In genomic region chr19:30689474-30689873, GRCh38 we compare ENCODE assay signal across 23 cellular contexts.
DNase-seq lines count a peak whose midpoint lies in the region; ATAC-seq and TF ChIP-seq lines count a peak whose summit lies in the region.
"Had no signal": no experiment of that assay in that cellular context is flagged by ENCODE, and none has a peak within 500 bp of the region (broad histone marks: within the 10 kb centered on the region; RNA-seq: fewer than 3 reads in every experiment).

No MANE protein-coding gene starts in this region.

- H3K27ac ChIP-seq in brain microvascular endothelial cell (no peak overlapping the region), neural progenitor cell (no peak overlapping the region)
- H3K27ac ChIP-seq: BLaER1, PC-9, SJCRH30 had no signal

- H3K4me2 ChIP-seq in neural progenitor cell: no peak overlapping the region
- H3K4me2 ChIP-seq: BLaER1, PC-9 had no signal

- H2AFZ ChIP-seq in neural progenitor cell (replicated peaks): no peak overlapping the region
- H2AFZ ChIP-seq: PC-9 had no signal

- H3K4me3 Mint-ChIP-seq in HFFc6: no peak overlapping the region
- no peak overlapping the region for H3K4me3 Mint-ChIP-seq in neural progenitor cell
- H3K4me3 Mint-ChIP-seq: CD4-positive, alpha-beta memory T cell had no signal

- no peak overlapping the region for H3K27ac Mint-ChIP-seq in HFFc6
- no peak overlapping the region for H3K27ac Mint-ChIP-seq in neural progenitor cell
- H3K27ac Mint-ChIP-seq: CD4-positive, alpha-beta memory T cell had no signal

- H3K4me3 ChIP-seq in brain microvascular endothelial cell (ENCODE audit: low read depth, low read length) (no peak overlapping the region), neural progenitor cell (no peak overlapping the region)
- H3K4me3 ChIP-seq: BLaER1, MG63, PC-9, SJCRH30 had no signal

- ATAC-seq in Right ventricle myocardium superior (ENCODE audit: poor library complexity): no peak
- no peak for ATAC-seq in GM21619 (IDR thresholded peaks at IDR 0.05; ENCODE audit: unreplicated experiment)
- ATAC-seq: HCT116 had no signal

- H3K9me3 ChIP-seq in neural progenitor cell (ENCODE audit: low read depth): no peaks in the 10 kb centered on the region
- H3K9me3 ChIP-seq: BLaER1, MG63, SJCRH30 had no signal

- H3K9ac ChIP-seq in neural progenitor cell: no peak overlapping the region
- H3K9ac ChIP-seq: BLaER1 had no signal

- DNase-seq in NCI-H82 (lab: John Stamatoyannopoulos, UW) (peak; percentile 70), NCI-H82 treated with DMSO at 0.1 percent for 48 hours (lab: John Stamatoyannopoulos, UW; ENCODE audit: unreplicated experiment) (no peak), HFFc6 (no peak), brain microvascular endothelial cell (no peak), neural progenitor cell (ENCODE audit: low spot score) (no peak), Right ventricle myocardium superior (no peak), NCI-H146 treated with DMSO at 0.1 percent for 48 hours (lab: John Stamatoyannopoulos, UW; ENCODE audit: unreplicated experiment) (no peak)
- DNase-seq: 8988T; CD4-positive, alpha-beta memory T cell; DMS79 treated with DMSO at 0.1 percent for 48 hours; Kasumi-1; MG63; NCI-H1092; NCI-H1436 treated with DMSO at 0.1 percent for 48 hours; NCI-H2081; NCI-H510A; NCI-H748 treated with DMSO at 0.1 percent for 48 hours; PC-9; SJCRH30; SW 1271 had no signal

- intact Hi-C loops in Right ventricle myocardium superior (cut with DNase I): loop anchor here (5.0 to 10.0 kb wide), 3 partner anchors 665 to 1533 kb away; no protein-coding TSS in a partner anchor

- peaks cover 9% of the 10 kb centered on the region for H3K27me3 ChIP-seq in brain microvascular endothelial cell (replicated peaks)
- H3K27me3 ChIP-seq in neural progenitor cell: peaks cover 18% of the 10 kb centered on the region
- H3K27me3 ChIP-seq: MG63, SJCRH30 had no signal

- H3K9me3 Mint-ChIP-seq in HFFc6 (no peaks in the 10 kb centered on the region), neural progenitor cell (no peaks in the 10 kb centered on the region)
- H3K9me3 Mint-ChIP-seq: CD4-positive, alpha-beta memory T cell had no signal

- no peaks in the 10 kb centered on the region for H3K36me3 Mint-ChIP-seq in HFFc6 (ENCODE audit: low read depth)
- H3K36me3 Mint-ChIP-seq in neural progenitor cell: no peaks in the 10 kb centered on the region
- H3K36me3 Mint-ChIP-seq: CD4-positive, alpha-beta memory T cell had no signal

- H3K79me2 ChIP-seq in neural progenitor cell (ENCODE audit: low read depth): no peaks in the 10 kb centered on the region

- TF ChIP-seq CTCF in HFFc6 (IDR thresholded peaks at IDR 0.05) (peak; percentile 34; the same call in 1 of the 2 replicates), brain microvascular endothelial cell (IDR thresholded peaks at IDR 0.05; ENCODE audit: low read depth, low read length, missing control alignments) (peak; percentile 12), neural progenitor cell (IDR thresholded peaks at IDR 0.05) (peak; percentile 24)

- in situ Hi-C loops in brain microvascular endothelial cell (cut with HindIII; ENCODE audit: low pct_ligation_motif_present, low sequenced_read_pairs): no loop called here

- H3K36me3 ChIP-seq in brain microvascular endothelial cell (replicated peaks) (no peaks in the 10 kb centered on the region), neural progenitor cell (no peaks in the 10 kb centered on the region)
- H3K36me3 ChIP-seq: BLaER1, MG63, SJCRH30 had no signal

- peaks cover 9% of the 10 kb centered on the region for H3K4me1 Mint-ChIP-seq in HFFc6 (ENCODE audit: low read depth)
- H3K4me1 Mint-ChIP-seq in neural progenitor cell: peaks cover 54% of the 10 kb centered on the region

- H4K20me1 ChIP-seq in neural progenitor cell (ENCODE audit: low read depth): no peaks in the 10 kb centered on the region
- H4K20me1 ChIP-seq: BLaER1 had no signal

- peaks cover 28% of the 10 kb centered on the region for H3K4me1 ChIP-seq in neural progenitor cell

- H3K27me3 Mint-ChIP-seq in HFFc6 (ENCODE audit: insufficient read depth): peaks cover 31% of the 10 kb centered on the region
- peaks cover 12% of the 10 kb centered on the region for H3K27me3 Mint-ChIP-seq in neural progenitor cell (ENCODE audit: insufficient read depth, low read depth)

- H3F3A ChIP-seq in neural progenitor cell (ENCODE audit: low read depth): no peaks in the 10 kb centered on the region
